Comparison of ENCODE assay signal across 22 cellular contexts in the genomic region with DNA sequence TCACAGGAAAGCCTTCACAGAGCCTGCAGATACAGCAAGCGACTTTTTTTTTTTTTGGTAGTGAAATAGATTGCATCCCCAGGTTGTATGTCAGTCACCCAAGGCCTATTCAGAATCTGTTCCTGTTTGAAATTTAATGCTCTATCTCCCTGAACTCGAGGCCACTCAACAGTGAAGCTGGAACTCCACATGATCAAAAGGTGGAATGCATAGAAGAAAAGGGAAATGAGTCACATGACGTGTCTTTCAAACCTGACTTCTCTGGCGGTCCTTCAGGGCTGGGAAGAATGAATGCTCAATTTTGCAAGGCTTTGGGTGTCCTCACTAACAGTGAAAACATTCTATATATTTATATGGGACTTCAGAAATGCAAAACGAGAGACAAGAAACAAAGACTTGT.
"Had no signal": no experiment of that assay in that cellular context is flagged by ENCODE, and none has a peak within 500 bp of the region (broad histone marks: within the 10 kb centered on the region; RNA-seq: fewer than 3 reads in every experiment).

No MANE protein-coding gene starts in this region.

- H3K79me2 ChIP-seq: hepatocyte had no signal

- ATAC-seq: left lung; psoas muscle; sciatic nerve; stimulated activated naive B cell treated with anti-CD40 and anti-IgM and Interleukin-4, amounts not matched to agents 10 μg/mL and 1 μg/mL and 100 μg/mL, for 72 hours; stimulated activated naive CD8-positive, alpha-beta T cell treated with anti-CD3 and anti-CD28 coated beads, Interleukin-15, amount 100 ng/mL, for 72 hours had no signal

- DNase-seq: cerebellar nuclear complex; colonic mucosa; dermis blood vessel endothelial cell; foreskin melanocyte; head of caudate nucleus; kidney glomerular epithelial cell; left lung; mesenchymal stem cell; naive B cell; psoas muscle; spleen; stimulated activated CD4-positive, alpha-beta T cell treated with anti-CD3 and anti-CD28 coated beads, Interleukin-15, amount 100 ng/mL, for 24 hours; stimulated activated CD4-positive, alpha-beta T cell treated with anti-CD3 and anti-CD28 coated beads, Interleukin-1b, Interleukin-23, amount 100 ng/mL, for 48 hours; stimulated activated CD4-positive, alpha-beta T cell treated with anti-CD3 and anti-CD28 coated beads, Interleukin-4, amount 100 ng/mL, for 4 hours; stimulated activated naive B cell treated with anti-CD40 and anti-IgM and Interleukin-4, amounts not matched to agents 10 μg/mL and 1 μg/mL and 100 μg/mL, for 72 hours; stimulated activated naive CD8-positive, alpha-beta T cell treated with anti-CD3 and anti-CD28 coated beads, Interleukin-15, amount 100 ng/mL, for 72 hours; testis had no signal

- H3K4me1 ChIP-seq: colonic mucosa, left lung, psoas muscle, spleen, testis had no signal

- H2AFZ ChIP-seq: hepatocyte had no signal

- H3K27me3 ChIP-seq: colonic mucosa, hepatocyte, left lung, spleen, testis, tibial nerve had no signal

- H3K9me3 ChIP-seq: colonic mucosa, left lung, neutrophil, psoas muscle, spleen, testis, tibial nerve had no signal

- H3K4me2 ChIP-seq: hepatocyte had no signal

- H3K36me3 ChIP-seq: colonic mucosa, left lung, neutrophil, spleen, tibial nerve had no signal

- H3K4me3 ChIP-seq: colonic mucosa, hepatocyte, left lung, lung, psoas muscle, spleen, testis, tibial nerve had no signal

- H3K27ac ChIP-seq: colonic mucosa, hepatocyte, left lung, neutrophil, psoas muscle, spleen, testis, tibial nerve had no signal
